Comparison of ENCODE assay signal across 8 cellular contexts in genomic region chr3:112333002-112333385, GRCh38. TPM values are rescaled to one million over a fixed set of nuclear protein-coding genes. Genes with fewer than 3 reads are reported as not detected.
DNase-seq lines count a peak whose midpoint lies in the region; ATAC-seq and TF ChIP-seq lines count a peak whose summit lies in the region.

Gene CD200, plus strand, starts transcription at chr3:112333156. Its CDS starts 57 bp downstream, at chr3:112333213.

- intact Hi-C loops in dendritic cell treated with granulocyte-macrophage colony-stimulating factor and Interleukin-4, amounts not matched to agents 40 ng/mL and 50 ng/mL, for 4 days (cut with micrococcal nuclease), result no loop called here
- intact Hi-C loops in lower lobe of right lung (cut with DNase I), result no loop called here

- no peaks in the 10 kb centered on the region for H3K27me3 ChIP-seq in lower lobe of right lung (ENCODE audit: low read depth)

- CTCF ChIA-PET in activated CD4-positive, alpha-beta T cell treated with anti-CD3 and anti-CD28 coated beads, Interleukin-2, amount 10 ng/mL, durations not matched to agents 7 days and 5 days (lab: Charles Lee), result interaction anchor here (0.6 to 2.4 kb wide), 27 partner anchors 12 to 402 kb away, joined by 3 to 9 read pairs (median 4); partner anchors contain the start of genes BTLA and SLC9C1

- no peak for TF ChIP-seq CTCF in lower lobe of right lung (IDR thresholded peaks at IDR 0.05)

- peaks cover 10% of the 10 kb centered on the region for H3K4me1 ChIP-seq in lower lobe of right lung

- H3K36me3 ChIP-seq in lower lobe of right lung, result no peaks in the 10 kb centered on the region

- no peaks in the 10 kb centered on the region for H3K9me3 ChIP-seq in lower lobe of right lung

- ATAC-seq in GM19463 (IDR thresholded peaks at IDR 0.05; ENCODE audit: unreplicated experiment) (peak; percentile 64), lower lobe of right lung (peak; percentile 76 to 83)

- peaks cover 38% of the 10 kb centered on the region for H3K4me1 Mint-ChIP-seq in activated CD4-positive, alpha-beta T cell treated with anti-CD3 and anti-CD28 coated beads, Interleukin-2, amount 10 ng/mL, durations not matched to agents 7 days and 5 days
- H3K4me1 Mint-ChIP-seq in dendritic cell treated with granulocyte-macrophage colony-stimulating factor and Interleukin-4, amounts not matched to agents 40 ng/mL and 50 ng/mL, for 4 days (ENCODE audit: low read depth), result peaks cover 19% of the 10 kb centered on the region

- peak within 1 kb of the TSS; percentile 72 for H3K27ac ChIP-seq in lower lobe of right lung

- DNase-seq in Ammon's horn (ENCODE audit: low spot score) (peak; percentile 79), NCI-H1092 (lab: John Stamatoyannopoulos, UW) (peak; percentile 81), lower lobe of right lung (peak; percentile 56), T1000 (lab: John Stamatoyannopoulos, UW) (no peak)
- peak; percentile 50 for DNase-seq in activated CD4-positive, alpha-beta T cell treated with anti-CD3 and anti-CD28 coated beads, Interleukin-2, amount 10 ng/mL, durations not matched to agents 7 days and 5 days
- peak in 2 of 3 donors; percentile 15 to 41 for DNase-seq in stimulated activated CD4-positive, alpha-beta T cell treated with anti-CD3 and anti-CD28 coated beads, TNF-alpha, amount 100 ng/mL, for 1 hour (ENCODE audit: low read depth in 3 of 3, low spot score in 1 of 3)

- no peaks in the 10 kb centered on the region for H3K9me3 Mint-ChIP-seq in activated CD4-positive, alpha-beta T cell treated with anti-CD3 and anti-CD28 coated beads, Interleukin-2, amount 10 ng/mL, durations not matched to agents 7 days and 5 days
- H3K9me3 Mint-ChIP-seq in dendritic cell treated with granulocyte-macrophage colony-stimulating factor and Interleukin-4, amounts not matched to agents 40 ng/mL and 50 ng/mL, for 4 days, result no peaks in the 10 kb centered on the region

- H3K27ac Mint-ChIP-seq in activated CD4-positive, alpha-beta T cell treated with anti-CD3 and anti-CD28 coated beads, Interleukin-2, amount 10 ng/mL, durations not matched to agents 7 days and 5 days, result peak within 1 kb of the TSS; percentile 81
- peak within 1 kb of the TSS; percentile 65 for H3K27ac Mint-ChIP-seq in dendritic cell treated with granulocyte-macrophage colony-stimulating factor and Interleukin-4, amounts not matched to agents 40 ng/mL and 50 ng/mL, for 4 days

- H3K36me3 Mint-ChIP-seq in activated CD4-positive, alpha-beta T cell treated with anti-CD3 and anti-CD28 coated beads, Interleukin-2, amount 10 ng/mL, durations not matched to agents 7 days and 5 days (ENCODE audit: low read depth), result no peaks in the 10 kb centered on the region
- H3K36me3 Mint-ChIP-seq in dendritic cell treated with granulocyte-macrophage colony-stimulating factor and Interleukin-4, amounts not matched to agents 40 ng/mL and 50 ng/mL, for 4 days (ENCODE audit: low read depth), result no peaks in the 10 kb centered on the region

- peak within 1 kb of the TSS; percentile 85 for H3K4me3 Mint-ChIP-seq in activated CD4-positive, alpha-beta T cell treated with anti-CD3 and anti-CD28 coated beads, Interleukin-2, amount 10 ng/mL, durations not matched to agents 7 days and 5 days
- peak within 1 kb of the TSS; percentile 82 for H3K4me3 Mint-ChIP-seq in dendritic cell treated with granulocyte-macrophage colony-stimulating factor and Interleukin-4, amounts not matched to agents 40 ng/mL and 50 ng/mL, for 4 days

- POLR2A ChIA-PET in activated CD4-positive, alpha-beta T cell treated with anti-CD3 and anti-CD28 coated beads, Interleukin-2, amount 10 ng/mL, durations not matched to agents 7 days and 5 days (lab: Charles Lee), result no interaction called here

- no peaks in the 10 kb centered on the region for H3K27me3 Mint-ChIP-seq in activated CD4-positive, alpha-beta T cell treated with anti-CD3 and anti-CD28 coated beads, Interleukin-2, amount 10 ng/mL, durations not matched to agents 7 days and 5 days
- H3K27me3 Mint-ChIP-seq in dendritic cell treated with granulocyte-macrophage colony-stimulating factor and Interleukin-4, amounts not matched to agents 40 ng/mL and 50 ng/mL, for 4 days, result peaks cover 22% of the 10 kb centered on the region

- H3K4me3 ChIP-seq in lower lobe of right lung, result peak within 1 kb of the TSS; percentile 58

RNA-seq across cellular contexts. Expression of gene CD200, which starts in this region (rescaled TPM):
- total RNA-seq in activated CD4-positive, alpha-beta T cell treated with anti-CD3 and anti-CD28 coated beads, Interleukin-2, amount 10 ng/mL, durations not matched to agents 7 days and 5 days, result 1 to 10 TPM; 4.0 to 5.2 TPM
- 4.4 TPM for total RNA-seq in lower lobe of right lung
